In genomic region chr2:19357383-19358241, GRCh38 we compare ENCODE assay signal across 8 cellular contexts. TPM values are rescaled to one million over a fixed set of nuclear protein-coding genes. Genes with fewer than 3 reads are reported as not detected.
DNase-seq lines count a peak whose midpoint lies in the region; TF ChIP-seq lines count a peak whose summit lies in the region.

No MANE protein-coding gene starts in this region.

- no peak for TF ChIP-seq CTCF in AG09309 (IDR thresholded peaks at IDR 0.05; ENCODE audit: control insufficient read depth, insufficient read depth, low read depth, low read length, missing control alignments)

- peak overlapping the region; percentile 86 for H3K4me3 ChIP-seq in AG09309 (ENCODE audit: control insufficient read depth, low read depth, low read length)
- H3K4me3 ChIP-seq in effector memory CD4-positive, alpha-beta T cell (ENCODE audit: insufficient read depth, low read depth, low read length, poor library complexity, severe bottlenecking) = peak overlapping the region; percentile 33
- peak overlapping the region; percentile 61 to 72 for H3K4me3 ChIP-seq in mucosa of rectum (ENCODE audit: low read length in 2 of 2)

- no peaks in the 10 kb centered on the region for H3K9me3 ChIP-seq in effector memory CD4-positive, alpha-beta T cell (ENCODE audit: control insufficient read depth, low read length)
- no peaks in the 10 kb centered on the region for H3K9me3 ChIP-seq in mucosa of rectum (ENCODE audit: control insufficient read depth in 2 of 2, low read length in 2 of 2)

- H3K36me3 ChIP-seq in effector memory CD4-positive, alpha-beta T cell (ENCODE audit: control insufficient read depth, insufficient read depth, low read length) = no peaks in the 10 kb centered on the region
- H3K36me3 ChIP-seq in mucosa of rectum (ENCODE audit: control insufficient read depth in 2 of 2, insufficient read depth in 2 of 2, low read length in 2 of 2) = no peaks in the 10 kb centered on the region

- H3K4me1 ChIP-seq in effector memory CD4-positive, alpha-beta T cell (ENCODE audit: control insufficient read depth, insufficient read depth, low read length, poor library complexity, severe bottlenecking) = peaks cover 48% of the 10 kb centered on the region
- H3K4me1 ChIP-seq in mucosa of rectum (ENCODE audit: control insufficient read depth in 2 of 2, insufficient read depth in 2 of 2, low read length in 2 of 2) = peaks cover 8 to 25% of the 10 kb centered on the region in 2 donors

- H3K27ac ChIP-seq in effector memory CD4-positive, alpha-beta T cell (ENCODE audit: insufficient read depth, low read length, poor library complexity, severe bottlenecking) = no peak overlapping the region
- H3K27ac ChIP-seq in mucosa of rectum (ENCODE audit: low read depth in 2 of 2, low read length in 2 of 2) = peak overlapping the region; percentile 36 to 38

- H3K27me3 ChIP-seq in effector memory CD4-positive, alpha-beta T cell (replicated peaks; ENCODE audit: control insufficient read depth, insufficient read depth, low read length, poor library complexity, severe bottlenecking) = peaks cover 82% of the 10 kb centered on the region
- H3K27me3 ChIP-seq in mucosa of rectum (ENCODE audit: control insufficient read depth in 2 of 2, insufficient read depth in 2 of 2, low read length in 2 of 2) = peaks cover 51 to 56% of the 10 kb centered on the region in 2 donors

- DNase-seq in AG09309 (ENCODE audit: low read depth) (no peak), LHCN-M2 (ENCODE audit: low read depth) (peak; percentile 54), SHP77 (lab: John Stamatoyannopoulos, UW) (no peak), NCI-H526 treated with DMSO at 0.1 percent for 48 hours (lab: John Stamatoyannopoulos, UW) (no peak), GF-D8 (lab: John Stamatoyannopoulos, UW) (no peak), putamen (ENCODE audit: low spot score) (no peak)
- DNase-seq in effector memory CD4-positive, alpha-beta T cell = no peak

- H3K9ac ChIP-seq in mucosa of rectum (ENCODE audit: low read depth in 1 of 2, low read length in 2 of 2) = peak overlapping the region; percentile 35 to 53

RNA-seq across cellular contexts. Expression of gene OSR1, which starts 0.8 kb away (rescaled TPM):
- 8.6 and 13.1 TPM in 2 replicates for total RNA-seq in LHCN-M2 (2014; rRNA removed)
- polyA plus RNA-seq in LHCN-M2 (2012) = 9.2 TPM

Comparison
In these comparisons a context has a peak if more than half of its experiments do, and no peak if none do; other contexts are left out.
1. H3K4me3 ChIP-seq: peak in every context shown above with its lines; median percentile 86 in AG09309; 66 in mucosa of rectum; 33 in effector memory CD4-positive, alpha-beta T cell.